In genomic region chr6:111417181-111417585, GRCh38 we compare ENCODE assay signal across 11 cellular contexts.
A peak's percentile ranks its signal among the peaks of the same experiment; 100 is the strongest.
DNase-seq lines count a peak whose midpoint lies in the region; ATAC-seq and TF ChIP-seq lines count a peak whose summit lies in the region.
"Had no signal": no experiment of that assay in that cellular context is flagged by ENCODE, and none has a peak within 500 bp of the region (broad histone marks: within the 10 kb centered on the region; RNA-seq: fewer than 3 reads in every experiment).

No MANE protein-coding gene starts in this region.

- ATAC-seq in left lobe of liver (peak; percentile 92), HG03520 (IDR thresholded peaks at IDR 0.05; ENCODE audit: unreplicated experiment) (no peak), GM18868 (IDR thresholded peaks at IDR 0.05; ENCODE audit: unreplicated experiment) (no peak)

- no peak for TF ChIP-seq CTCF in astrocyte of the spinal cord (IDR thresholded peaks at IDR 0.05; ENCODE audit: low read depth, low read length)

- no peak overlapping the region for H3K4me3 ChIP-seq in astrocyte of the spinal cord (ENCODE audit: low read depth, low read length)
- H3K4me3 ChIP-seq: tibial nerve had no signal

- in situ Hi-C loops in astrocyte of the spinal cord (cut with HindIII; ENCODE audit: low sequenced_read_pairs) = no loop called here

- DNase-seq in AG08395 (ENCODE audit: low spot score) = peak; percentile 28
- DNase-seq in NCI-H1092 treated with DMSO at 0.1 percent for 48 hours (lab: John Stamatoyannopoulos, UW) = peak; percentile 53
- peak; percentile 25 for DNase-seq in astrocyte of the spinal cord (ENCODE audit: low read depth, low spot score)
- DNase-seq in left lobe of liver (ENCODE audit: low spot score) = no peak
- DNase-seq in SIG-M5 treated with dmso at 0.1 percent for 504 hours (lab: John Stamatoyannopoulos, UW; ENCODE audit: unreplicated experiment) = no peak
- DNase-seq in EL = no peak
- DNase-seq: CD4-positive, CD25-positive, alpha-beta regulatory T cell; NCI-H510A treated with DMSO at 0.1 percent for 48 hours had no signal

Comparison
In these comparisons a context has a peak if more than half of its experiments do, and no peak if none do; other contexts are left out.
1. DNase-seq: peak in AG08395 (single experiment), NCI-H1092 treated with DMSO at 0.1 percent for 48 hours (single experiment) and astrocyte of the spinal cord (single experiment); none in left lobe of liver (single experiment), SIG-M5 treated with dmso at 0.1 percent for 504 hours (single experiment) and EL (single experiment).